Comparison of ENCODE assay signal across 1 cellular context in the genomic region with DNA sequence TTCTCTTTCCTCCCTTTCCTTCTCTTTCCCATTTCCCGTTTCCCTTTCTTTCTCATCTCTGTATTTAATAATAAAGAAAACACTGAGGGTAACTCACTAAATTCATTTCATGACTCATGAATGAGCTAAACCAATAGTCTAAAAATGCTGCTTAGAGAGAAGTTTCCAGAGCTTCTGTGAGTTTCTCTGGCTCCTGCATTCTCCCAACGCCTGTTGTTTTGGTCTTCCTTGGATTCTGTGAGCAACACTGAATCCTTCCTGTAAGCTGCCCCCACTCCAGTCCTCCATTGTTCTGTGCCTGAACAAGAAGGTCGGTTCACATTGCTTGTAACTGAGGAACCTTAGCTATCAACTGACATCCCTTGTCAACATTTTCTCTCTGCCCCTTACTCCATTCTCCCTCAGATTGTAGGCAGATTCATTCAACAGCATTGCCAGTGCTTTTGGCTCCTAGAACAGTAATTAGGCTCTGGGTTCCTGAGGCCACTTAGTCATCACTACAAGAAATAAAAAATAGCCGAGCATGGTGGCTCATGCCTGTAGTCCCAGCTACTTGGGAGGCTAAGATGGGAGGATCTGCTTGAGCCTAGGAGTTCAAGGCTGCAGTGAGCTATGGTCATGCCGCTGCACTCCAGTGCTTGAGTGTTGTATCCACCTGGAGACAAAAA.
TF ChIP-seq lines count a peak whose summit lies in the region.

No MANE protein-coding gene starts in this region.

TF ChIP-seq in SK-N-SH treated with all-trans-retinoic acid at 6 μM for 48 hours, 23 proteins besides CTCF, POLR2A, EP300 and RAD21 (continued from another document):
- TF ChIP-seq, protein P1, sequence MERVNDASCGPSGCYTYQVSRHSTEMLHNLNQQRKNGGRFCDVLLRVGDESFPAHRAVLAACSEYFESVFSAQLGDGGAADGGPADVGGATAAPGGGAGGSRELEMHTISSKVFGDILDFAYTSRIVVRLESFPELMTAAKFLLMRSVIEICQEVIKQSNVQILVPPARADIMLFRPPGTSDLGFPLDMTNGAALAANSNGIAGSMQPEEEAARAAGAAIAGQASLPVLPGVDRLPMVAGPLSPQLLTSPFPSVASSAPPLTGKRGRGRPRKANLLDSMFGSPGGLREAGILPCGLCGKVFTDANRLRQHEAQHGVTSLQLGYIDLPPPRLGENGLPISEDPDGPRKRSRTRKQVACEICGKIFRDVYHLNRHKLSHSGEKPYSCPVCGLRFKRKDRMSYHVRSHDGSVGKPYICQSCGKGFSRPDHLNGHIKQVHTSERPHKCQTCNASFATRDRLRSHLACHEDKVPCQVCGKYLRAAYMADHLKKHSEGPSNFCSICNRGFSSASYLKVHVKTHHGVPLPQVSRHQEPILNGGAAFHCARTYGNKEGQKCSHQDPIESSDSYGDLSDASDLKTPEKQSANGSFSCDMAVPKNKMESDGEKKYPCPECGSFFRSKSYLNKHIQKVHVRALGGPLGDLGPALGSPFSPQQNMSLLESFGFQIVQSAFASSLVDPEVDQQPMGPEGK (CRISPR knock-in tag; IDR thresholded peaks at IDR 0.05; ENCODE audit: borderline replicate concordance): no peak
- no peak for TF ChIP-seq ARNTL (CRISPR knock-in tag; IDR thresholded peaks at IDR 0.05; ENCODE audit: borderline replicate concordance, low read depth)
- TF ChIP-seq ZFP30 (CRISPR knock-in tag; IDR thresholded peaks at IDR 0.05): no peak
- TF ChIP-seq ZNF8 (CRISPR knock-in tag; IDR thresholded peaks at IDR 0.05): no peak
TF ChIP-seq in SK-N-SH treated with all-trans-retinoic acid at 6 μM for 48 hours: peak in this region for 0.
